10 cellular contexts compared by ENCODE assay signal in the genomic region with DNA sequence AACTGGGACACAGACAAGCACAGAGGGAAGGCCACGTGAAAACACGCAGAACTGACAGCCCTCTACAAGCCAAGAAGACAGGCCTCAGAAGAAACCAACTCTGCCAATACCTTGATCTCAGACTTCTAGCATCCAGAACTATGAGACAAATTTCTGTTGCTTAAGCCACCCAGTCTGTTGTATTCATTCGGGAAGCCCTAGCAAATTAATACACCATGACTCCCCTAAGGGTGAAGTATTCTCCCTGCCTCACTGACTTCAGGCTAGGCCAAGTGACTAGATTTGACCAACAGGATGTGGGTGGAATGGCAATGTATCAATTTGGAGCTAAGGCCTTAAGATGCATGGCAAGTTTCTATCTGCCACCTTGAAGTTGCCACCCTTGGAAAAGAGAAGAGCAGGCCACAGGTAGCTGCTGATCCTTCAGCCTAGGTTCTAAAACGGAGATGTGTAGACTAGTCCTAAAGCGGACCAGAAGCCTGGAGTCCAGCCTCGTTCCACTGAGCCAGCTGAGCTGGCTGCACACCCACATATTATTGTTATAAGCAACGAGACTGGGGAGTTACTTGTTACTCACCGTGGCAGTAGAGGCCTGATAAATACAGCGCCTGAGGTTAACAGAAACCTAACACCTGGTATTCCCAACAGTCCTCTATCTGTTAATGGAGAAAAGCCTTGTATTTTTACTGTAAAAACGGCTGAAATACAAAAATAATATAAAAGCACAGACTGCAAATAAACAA. TPM values are rescaled to one million over a fixed set of nuclear protein-coding genes. Genes with fewer than 3 reads are reported as not detected.
DNase-seq lines count a peak whose midpoint lies in the region; ATAC-seq and TF ChIP-seq lines count a peak whose summit lies in the region.
"Had no signal": no experiment of that assay in that cellular context is flagged by ENCODE, and none has a peak within 500 bp of the region (broad histone marks: within the 10 kb centered on the region; RNA-seq: fewer than 3 reads in every experiment).

No MANE protein-coding gene starts in this region.

- WGBS in endodermal cell (ENCODE audit: insufficient coverage in 1 of 2, insufficient read length in 1 of 2), 2 experiments = 87 to 91% methylated on average over 3 to 10 of the region's 10 CpGs

- intact Hi-C loops in A673 (cut with micrococcal nuclease; ENCODE audit: unreplicated experiment) (no loop called here), head of caudate nucleus (cut with DNase I) (no loop called here)

- H3K4me3 ChIP-seq in A673 (ENCODE audit: low read depth, low read length, poor library complexity, severe bottlenecking) (no peak overlapping the region), endodermal cell (ENCODE audit: low read length) (no peak overlapping the region), neural progenitor cell (no peak overlapping the region)

- peaks cover 35% of the 10 kb centered on the region for H3K36me3 Mint-ChIP-seq in endodermal cell (ENCODE audit: low read depth)
- peaks cover 35% of the 10 kb centered on the region for H3K36me3 Mint-ChIP-seq in neural progenitor cell

- peaks cover 9% of the 10 kb centered on the region for H3K4me1 Mint-ChIP-seq in endodermal cell
- H3K4me1 Mint-ChIP-seq in neural progenitor cell = peaks cover 20% of the 10 kb centered on the region

- H3K27ac Mint-ChIP-seq in endodermal cell = no peak overlapping the region
- peak overlapping the region; percentile 40 for H3K27ac Mint-ChIP-seq in neural progenitor cell
- H3K27ac Mint-ChIP-seq: activated T-helper 2 cell treated with anti-CD3 and anti-CD28 coated beads, Interferon-gamma antibody, Interleukin-2, Interleukin-4, amounts not matched to agents 10 μg/mL and 5 μg/mL and 100 μg/mL, durations not matched to agents 14 hours and 24 hours and 36 hours had no signal

- CTCF ChIA-PET in A673 (lab: Charles Lee) = no interaction called here

- H4K20me1 ChIP-seq in neural progenitor cell (ENCODE audit: low read depth) = peaks cover 20% of the 10 kb centered on the region

- H3K27me3 Mint-ChIP-seq in endodermal cell (ENCODE audit: insufficient read depth) (no peaks in the 10 kb centered on the region), neural progenitor cell (ENCODE audit: insufficient read depth, low read depth) (peaks cover 2% of the 10 kb centered on the region)

- BruUV-seq in A673 (replicated peaks; lab: Mats Ljungman, UMichigan) = no TSS peak

- no peak for DNase-seq in A673 (ENCODE audit: low spot score)
- DNase-seq in M059J (ENCODE audit: low read depth) = peak; percentile 22
- DNase-seq in endodermal cell = no peak
- DNase-seq in neural progenitor cell (ENCODE audit: low spot score) = no peak
- DNase-seq in head of caudate nucleus = no peak
- DNase-seq in NCI-H524 treated with DMSO at 0.1 percent for 48 hours (lab: John Stamatoyannopoulos, UW) = no peak
- DNase-seq in DMS79 (lab: John Stamatoyannopoulos, UW) = no peak
- DNase-seq: stimulated activated naive CD4-positive, alpha-beta T cell treated with Interleukin-2 at 50 U/mL for 16 hours had no signal

- H3K27ac ChIP-seq in A673 (ENCODE audit: low read depth, low read length, poor library complexity, severe bottlenecking) (peak overlapping the region; percentile 32), endodermal cell (ENCODE audit: low read depth, low read length) (peak overlapping the region; percentile 90), neural progenitor cell (no peak overlapping the region)

- H3K9ac ChIP-seq in endodermal cell (ENCODE audit: extremely low read depth, low read length, poor library complexity, severe bottlenecking) (no peak overlapping the region), neural progenitor cell (no peak overlapping the region)

- ATAC-seq in HG03469 (IDR thresholded peaks at IDR 0.05; ENCODE audit: unreplicated experiment) = no peak

- H3K36me3 ChIP-seq in A673 (ENCODE audit: insufficient read depth, low read length, poor library complexity, severe bottlenecking) (peaks cover 2% of the 10 kb centered on the region), endodermal cell (ENCODE audit: control insufficient read depth, insufficient read depth, low read length) (peaks cover 10% of the 10 kb centered on the region), neural progenitor cell (no peaks in the 10 kb centered on the region)

- no peak overlapping the region for H3K4me2 ChIP-seq in neural progenitor cell

- H3K79me2 ChIP-seq in neural progenitor cell (ENCODE audit: low read depth) = peaks cover 17% of the 10 kb centered on the region

- no peaks in the 10 kb centered on the region for H3F3A ChIP-seq in neural progenitor cell (ENCODE audit: low read depth)

- POLR2A ChIA-PET in A673 (lab: Charles Lee; ENCODE audit: low non-redundant PET) = no interaction called here

- H3K9me3 ChIP-seq in A673 (ENCODE audit: low read depth, low read length, poor library complexity, severe bottlenecking) = no peaks in the 10 kb centered on the region
- peaks cover 14% of the 10 kb centered on the region for H3K9me3 ChIP-seq in endodermal cell (ENCODE audit: control insufficient read depth, low read length)
- no peaks in the 10 kb centered on the region for H3K9me3 ChIP-seq in neural progenitor cell (ENCODE audit: low read depth)

- H3K4me1 ChIP-seq in A673 (ENCODE audit: insufficient read depth, low read length, poor library complexity, severe bottlenecking) (peaks cover 15% of the 10 kb centered on the region), endodermal cell (ENCODE audit: control insufficient read depth, insufficient read depth, low read length) (no peaks in the 10 kb centered on the region), neural progenitor cell (peaks cover 9% of the 10 kb centered on the region)

- no peak overlapping the region for H3K4me3 Mint-ChIP-seq in endodermal cell
- no peak overlapping the region for H3K4me3 Mint-ChIP-seq in neural progenitor cell

- peaks cover 18% of the 10 kb centered on the region for H3K9me3 Mint-ChIP-seq in endodermal cell
- H3K9me3 Mint-ChIP-seq in neural progenitor cell = peaks cover 2% of the 10 kb centered on the region

- H3K27me3 ChIP-seq in A673 (replicated peaks; ENCODE audit: insufficient read depth, low read depth, low read length, poor library complexity) (no peaks in the 10 kb centered on the region), endodermal cell (ENCODE audit: control insufficient read depth, insufficient read depth, low read length, poor library complexity, severe bottlenecking) (no peaks in the 10 kb centered on the region), neural progenitor cell (no peaks in the 10 kb centered on the region)

- no peak overlapping the region for H2AFZ ChIP-seq in neural progenitor cell (replicated peaks)

- TF ChIP-seq CTCF in A673 (conservative IDR thresholded peaks at IDR 0.05; ENCODE audit: low read depth, low read length) = no peak
- TF ChIP-seq CTCF in endodermal cell (conservative IDR thresholded peaks at IDR 0.05) = no peak
- TF ChIP-seq CTCF in neural progenitor cell (IDR thresholded peaks at IDR 0.05) = no peak

RNA-seq across cellular contexts. Expression of gene SCARB2, which starts 16.5 kb away (rescaled TPM):
- total RNA-seq in A673 (2021) = 27.0 and 27.9 TPM in 2 replicates
- 97.3 and 105 TPM in 2 replicates for total RNA-seq in M059J (2014; rRNA removed; shearing (Covaris generic))
- 10 to 100 TPM; 45.8 to 78.5 TPM for total RNA-seq in endodermal cell
- 76.5 TPM for polyA plus RNA-seq in endodermal cell (2013, experiment 1 of 2)
- 71.8 TPM for polyA plus RNA-seq in endodermal cell (2013, experiment 2 of 2)
- 67.1 and 97.4 TPM in 2 replicates for total RNA-seq in neural progenitor cell (ENCODE audit: low replicate concordance)

RNA-seq across cellular contexts. Expression of gene NUP54, which starts 49.0 kb away (rescaled TPM):
- total RNA-seq in A673 (2021) (43.3 and 45.9 TPM in 2 replicates), endodermal cell (10 to 100 TPM; 78.6 to 88.5 TPM), neural progenitor cell (ENCODE audit: low replicate concordance) (107 and 161 TPM in 2 replicates)
- total RNA-seq in M059J (2014; rRNA removed; shearing (Covaris generic)) = 55.4 and 59.2 TPM in 2 replicates
- 66.5 TPM for polyA plus RNA-seq in endodermal cell (2013, experiment 1 of 2)
- polyA plus RNA-seq in endodermal cell (2013, experiment 2 of 2) = 63.3 TPM

RNA-seq across cellular contexts. Expression of gene FAM47E, which starts 54.3 kb away (rescaled TPM):
- total RNA-seq in A673 (2021) (0.21 TPM in 1 of 2 replicates, not detected in the other), endodermal cell (1 to 10 TPM in 1 of 2 donors, under 1 TPM in 1; 0.84 to 2.5 TPM), neural progenitor cell (ENCODE audit: low replicate concordance) (3.5 and 7.0 TPM in 2 replicates)
- total RNA-seq in M059J (2014; rRNA removed; shearing (Covaris generic)) = not detected in 2 replicates
- polyA plus RNA-seq in endodermal cell (2013, experiment 1 of 2) = 5.7 TPM
- polyA plus RNA-seq in endodermal cell (2013, experiment 2 of 2) = 3.5 TPM
- total RNA-seq: activated T-helper 2 cell treated with anti-CD3 and anti-CD28 coated beads, Interferon-gamma antibody, Interleukin-2, Interleukin-4, amounts not matched to agents 10 μg/mL and 5 μg/mL and 100 μg/mL, durations not matched to agents 14 hours and 24 hours and 36 hours had no signal
